Comparison of ENCODE assay signal across 16 cellular contexts in the genomic region with DNA sequence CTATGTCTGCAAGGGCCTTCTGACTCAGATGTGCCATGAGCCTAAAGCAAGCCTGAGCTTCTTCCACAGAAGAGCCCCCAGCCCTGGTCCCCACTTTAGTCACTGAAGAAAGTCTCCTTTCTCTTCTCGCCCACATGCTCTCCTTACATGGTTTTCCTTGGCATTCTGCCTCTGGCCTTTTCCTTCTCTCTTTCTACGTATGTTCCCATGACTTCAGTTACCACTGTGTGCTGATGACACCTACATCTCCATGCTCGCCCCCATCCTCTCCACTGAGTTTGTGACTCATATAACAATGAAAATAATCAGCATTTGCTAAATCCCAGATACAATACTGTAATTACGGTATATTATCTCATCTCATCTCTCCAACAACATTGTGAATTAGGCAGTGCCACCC.
DNase-seq lines count a peak whose midpoint lies in the region; ATAC-seq and TF ChIP-seq lines count a peak whose summit lies in the region.
"Had no signal": no experiment of that assay in that cellular context is flagged by ENCODE, and none has a peak within 500 bp of the region (broad histone marks: within the 10 kb centered on the region; RNA-seq: fewer than 3 reads in every experiment).

No MANE protein-coding gene starts in this region.

- H4K20me1 ChIP-seq in osteoblast (ENCODE audit: insufficient read depth, low read length) = peaks cover 5% of the 10 kb centered on the region

- H3K27ac ChIP-seq in osteoblast (ENCODE audit: low read depth, low read length) = peak overlapping the region; percentile 86

- no peaks in the 10 kb centered on the region for H3K9me3 ChIP-seq in osteoblast (ENCODE audit: low read depth, low read length)

- no peak overlapping the region for H2AFZ ChIP-seq in osteoblast (ENCODE audit: low read length)

- POLR2A ChIA-PET in naive thymus-derived CD8-positive, alpha-beta T cell (lab: Charles Lee) = no interaction called here

- no peaks in the 10 kb centered on the region for H3K27me3 Mint-ChIP-seq in naive thymus-derived CD8-positive, alpha-beta T cell
- H3K27me3 Mint-ChIP-seq: CD4-positive, alpha-beta T cell; naive B cell had no signal

- peaks cover 0 to 6% (median 2%) of the 10 kb centered on the region in 4 donors for H3K4me1 Mint-ChIP-seq in naive thymus-derived CD8-positive, alpha-beta T cell

- DNase-seq in Ammon's horn (ENCODE audit: low spot score) (peak; percentile 18), M059J (ENCODE audit: low read depth) (peak; percentile 76), choroid plexus epithelial cell (ENCODE audit: low read depth) (peak; percentile 80), osteoblast (ENCODE audit: insufficient read length, low spot score, missing footprints) (no peak), GM13976 (ENCODE audit: low spot score) (no peak), NCI-H2196 (lab: John Stamatoyannopoulos, UW; ENCODE audit: unreplicated experiment) (no peak)
- DNase-seq in naive thymus-derived CD8-positive, alpha-beta T cell = no peak
- no peak for DNase-seq in activated effector memory CD4-positive, alpha-beta T cell treated with anti-CD3 and anti-CD28 coated beads, Interleukin-2, amount 50 U/mL, for 16 hours
- DNase-seq: cerebellar nuclear complex, DMS 273 treated with DMSO at 0.1 percent for 48 hours, GF-D8, naive B cell, NCI-H1092, NCI-H446 treated with DMSO at 0.1 percent for 48 hours, Right ventricle myocardium superior had no signal

- H3K36me3 ChIP-seq in osteoblast (ENCODE audit: insufficient read depth, low read length) = no peaks in the 10 kb centered on the region

- no peaks in the 10 kb centered on the region for H3K9me3 Mint-ChIP-seq in naive thymus-derived CD8-positive, alpha-beta T cell
- H3K9me3 Mint-ChIP-seq: CD4-positive, alpha-beta T cell had no signal

- TF ChIP-seq CTCF in choroid plexus epithelial cell (conservative IDR thresholded peaks at IDR 0.05; ENCODE audit: low read depth, low read length) (no peak), osteoblast (IDR thresholded peaks at IDR 0.05; ENCODE audit: extremely low read depth, low read depth, low read length) (no peak), GM13976 (IDR thresholded peaks at IDR 0.05; ENCODE audit: borderline replicate concordance, control extremely low read depth, extremely low read depth, insufficient read depth, missing control alignments) (no peak)

- peaks cover 3% of the 10 kb centered on the region for H3K27me3 ChIP-seq in osteoblast (ENCODE audit: insufficient read depth, low read length)

- no peaks in the 10 kb centered on the region for H3K79me2 ChIP-seq in osteoblast (ENCODE audit: insufficient read depth, low read length)

- H3K4me3 ChIP-seq in choroid plexus epithelial cell (ENCODE audit: low read depth, low read length) = no peak overlapping the region
- no peak overlapping the region for H3K4me3 ChIP-seq in osteoblast (ENCODE audit: insufficient read depth, low read length)

- no peak overlapping the region for H3K4me3 Mint-ChIP-seq in naive thymus-derived CD8-positive, alpha-beta T cell

- no peak for ATAC-seq in naive thymus-derived CD8-positive, alpha-beta T cell

- peak overlapping the region; percentile 29 for H3K4me2 ChIP-seq in osteoblast (ENCODE audit: insufficient read depth, low read length)

- in situ Hi-C loops in GM13976 (cut with MboI; ENCODE audit: low sequenced_read_pairs, unreplicated experiment) = loop anchor here (25.0 kb wide), 1 partner anchor 694 kb away; no protein-coding TSS in a partner anchor

- H3K27ac Mint-ChIP-seq in naive thymus-derived CD8-positive, alpha-beta T cell = peak overlapping the region in 2 of 10 donors; percentile 55 to 64
- H3K27ac Mint-ChIP-seq: CD4-positive, alpha-beta T cell had no signal

- H3K4me1 ChIP-seq in osteoblast (ENCODE audit: insufficient read depth, low read length) = peaks cover 16% of the 10 kb centered on the region

- H3K36me3 Mint-ChIP-seq in naive thymus-derived CD8-positive, alpha-beta T cell = peaks cover 0 to 19% (median 5%) of the 10 kb centered on the region in 3 donors
- H3K36me3 Mint-ChIP-seq: naive B cell had no signal

Comparison
In these comparisons a context has a peak if more than half of its experiments do, and no peak if none do; other contexts are left out.
1. DNase-seq: peak in Ammon's horn (single experiment), M059J (single experiment) and choroid plexus epithelial cell (single experiment); none in osteoblast (single experiment), GM13976 (single experiment), NCI-H2196 (single experiment), naive thymus-derived CD8-positive, alpha-beta T cell (0 of 10) and activated effector memory CD4-positive, alpha-beta T cell treated with anti-CD3 and anti-CD28 coated beads, Interleukin-2, amount 50 U/mL, for 16 hours (single experiment).